In genomic region chr4:3773552-3774001, GRCh38 we compare ENCODE assay signal across 12 cellular contexts.
"Had no signal": no experiment of that assay in that cellular context is flagged by ENCODE, and none has a peak within 500 bp of the region (broad histone marks: within the 10 kb centered on the region; RNA-seq: fewer than 3 reads in every experiment).

No MANE protein-coding gene starts in this region.

- H3K36me3 ChIP-seq: adrenal gland, neural progenitor cell, vagina had no signal

- H3K4me1 ChIP-seq: adrenal gland, parathyroid adenoma, vagina had no signal

- H3K4me2 ChIP-seq: neural progenitor cell had no signal

- ATAC-seq: activated CD4-positive, CD25-positive, alpha-beta regulatory T cell treated with anti-CD3 and anti-CD28 coated beads, Interleukin-2, amount 50 U/mL, for 24 hours had no signal

- H3K79me2 ChIP-seq: parathyroid adenoma had no signal

- H3K27me3 ChIP-seq: vagina had no signal

- H3K27ac Mint-ChIP-seq: neural progenitor cell had no signal

- H3K9me3 ChIP-seq: adrenal gland, vagina had no signal

- H3K4me3 Mint-ChIP-seq: neural progenitor cell had no signal

- H2AFZ ChIP-seq: neural progenitor cell, parathyroid adenoma had no signal

- DNase-seq: activated CD4-positive, alpha-beta T cell treated with anti-CD3 and anti-CD28 coated beads, Interleukin-2, amount 50 U/mL, for 4 hours; activated naive CD4-positive, alpha-beta T cell treated with anti-CD3 and anti-CD28 coated beads, Interleukin-2, amount 50 U/mL, for 16 hours; activated T-cell treated with anti-CD3 and anti-CD28 coated beads, Interleukin-2, amount 50 U/mL, for 1 hour; adrenal gland; cortex of kidney; effector memory CD4-positive, alpha-beta T cell; small intestine; tibial artery had no signal

- H3K27ac ChIP-seq: adrenal gland, neural progenitor cell, parathyroid adenoma, vagina had no signal

- H3K36me3 Mint-ChIP-seq: neural progenitor cell had no signal

- H3K4me3 ChIP-seq: adrenal gland, neural progenitor cell, tibial artery, vagina had no signal
